Comparison of ENCODE assay signal across 8 cellular contexts in the genomic region with DNA sequence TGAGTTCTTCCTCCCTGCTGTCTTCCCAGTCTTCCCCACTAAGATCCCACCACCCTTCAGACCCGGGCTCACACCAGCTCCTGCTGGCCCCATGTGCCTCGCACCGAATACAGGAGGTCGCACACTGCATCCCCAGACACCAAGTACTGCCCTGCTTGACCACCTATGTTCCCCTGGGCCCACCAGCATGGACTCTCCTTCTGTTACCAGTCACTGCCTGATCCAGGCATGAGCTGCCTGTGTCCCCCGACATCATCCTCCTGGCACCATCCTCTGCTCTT.
A peak's percentile ranks its signal among the peaks of the same experiment; 100 is the strongest.
DNase-seq lines count a peak whose midpoint lies in the region; ATAC-seq and TF ChIP-seq lines count a peak whose summit lies in the region.

No MANE protein-coding gene starts in this region.

- ATAC-seq in GM19372 (IDR thresholded peaks at IDR 0.05; ENCODE audit: low read depth, unreplicated experiment) (peak; percentile 14), HG03064 (IDR thresholded peaks at IDR 0.05; ENCODE audit: low read depth, unreplicated experiment) (peak; percentile 8)
- peak; percentile 5 to 12 for ATAC-seq in stimulated activated naive B cell treated with anti-CD40 and anti-IgM and Interleukin-4, amounts not matched to agents 10 μg/mL and 1 μg/mL and 100 μg/mL, for 72 hours (replicated peaks)

- no peak for DNase-seq in astrocyte of the cerebellum (ENCODE audit: low read depth)
- peak; percentile 15 for DNase-seq in stimulated activated naive B cell treated with anti-CD40 and anti-IgM and Interleukin-4, amounts not matched to agents 10 μg/mL and 1 μg/mL and 100 μg/mL, for 72 hours
- no peak for DNase-seq in islet precursor cell
- no peak for DNase-seq in NOMO-1 treated with dmso at 0.1 percent for 144 hours (lab: John Stamatoyannopoulos, UW; ENCODE audit: unreplicated experiment)
- DNase-seq in amygdala (lab: John Stamatoyannopoulos, UW): no peak
- no peak for DNase-seq in activated CD4-positive, alpha-beta T cell treated with anti-CD3 and anti-CD28 coated beads for 1 hour

- TF ChIP-seq CTCF in astrocyte of the cerebellum (IDR thresholded peaks at IDR 0.05; ENCODE audit: low read depth, low read length, missing control alignments): no peak

- H3K27me3 Mint-ChIP-seq in stimulated activated naive B cell treated with anti-CD40 and anti-IgM and Interleukin-4, amounts not matched to agents 10 μg/mL and 1 μg/mL and 100 μg/mL, for 72 hours: no peaks in the 10 kb centered on the region

- in situ Hi-C loops in astrocyte of the cerebellum (cut with HindIII; ENCODE audit: low sequenced_read_pairs): loop anchor here (25.0 kb wide), 1 partner anchor 480 kb away; no protein-coding TSS in a partner anchor

- peak overlapping the region; percentile 73 to 74 for H3K4me3 Mint-ChIP-seq in stimulated activated naive B cell treated with anti-CD40 and anti-IgM and Interleukin-4, amounts not matched to agents 10 μg/mL and 1 μg/mL and 100 μg/mL, for 72 hours

- H3K4me1 Mint-ChIP-seq in stimulated activated naive B cell treated with anti-CD40 and anti-IgM and Interleukin-4, amounts not matched to agents 10 μg/mL and 1 μg/mL and 100 μg/mL, for 72 hours: peaks cover 36 to 64% of the 10 kb centered on the region in 2 donors

- H3K9me3 Mint-ChIP-seq in stimulated activated naive B cell treated with anti-CD40 and anti-IgM and Interleukin-4, amounts not matched to agents 10 μg/mL and 1 μg/mL and 100 μg/mL, for 72 hours: no peaks in the 10 kb centered on the region

- peak overlapping the region; percentile 5 for H3K4me3 ChIP-seq in astrocyte of the cerebellum (ENCODE audit: low read depth, low read length)

- H3K27ac Mint-ChIP-seq in stimulated activated naive B cell treated with anti-CD40 and anti-IgM and Interleukin-4, amounts not matched to agents 10 μg/mL and 1 μg/mL and 100 μg/mL, for 72 hours: peak overlapping the region; percentile 95

- H3K36me3 Mint-ChIP-seq in stimulated activated naive B cell treated with anti-CD40 and anti-IgM and Interleukin-4, amounts not matched to agents 10 μg/mL and 1 μg/mL and 100 μg/mL, for 72 hours: peaks cover 12 to 19% of the 10 kb centered on the region in 2 donors
